In the genomic region with DNA sequence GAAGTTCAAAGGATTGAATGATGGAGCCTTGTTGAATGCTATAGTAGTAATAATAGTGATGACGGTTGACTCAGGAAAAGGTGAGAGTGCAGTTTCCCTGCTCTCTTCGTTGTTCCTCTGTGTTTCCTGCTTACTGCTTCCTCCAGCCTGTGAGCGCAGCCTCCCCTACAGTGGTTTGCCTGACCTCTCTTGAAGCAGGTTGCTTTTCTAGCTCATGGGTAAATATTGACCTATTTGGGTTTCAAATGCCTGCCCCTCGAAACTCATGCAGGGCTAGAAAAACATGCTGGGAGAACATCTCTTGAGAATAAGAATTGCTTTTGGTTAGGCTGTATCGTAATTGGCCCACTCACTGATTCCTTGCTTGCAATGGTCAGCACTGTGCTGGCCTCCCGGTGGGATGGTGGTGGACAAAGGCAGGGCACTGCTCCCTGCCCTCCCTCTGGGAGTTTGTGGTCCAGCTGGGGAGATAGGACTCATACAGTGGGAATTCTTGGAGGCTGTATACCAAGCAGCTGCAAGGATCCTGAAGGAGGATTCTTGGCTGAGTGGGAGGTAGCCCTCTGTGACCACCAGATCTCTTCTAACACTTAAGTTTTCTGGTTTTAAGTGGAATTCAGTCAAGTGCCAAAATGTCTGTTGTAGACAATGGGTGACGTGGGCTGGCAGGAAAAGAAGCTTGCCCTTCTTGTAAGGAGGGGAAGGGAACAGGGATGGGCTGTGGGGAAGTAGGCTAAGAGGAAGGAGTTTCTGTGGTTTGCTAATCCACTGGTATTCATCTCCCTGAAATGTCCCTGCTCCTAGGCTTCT, we compare ENCODE assay signal across 1 cellular context.
TF ChIP-seq lines count a peak whose summit lies in the region.

No MANE protein-coding gene starts in this region.

TF ChIP-seq in HepG2, 621 proteins besides CTCF, POLR2A, EP300 and RAD21 (continued from another document):
- TF ChIP-seq ZNF121 (CRISPR knock-in tag; IDR thresholded peaks at IDR 0.05), result no peak
- peak; percentile 84; the same call in 1 of the 2 replicates for TF ChIP-seq FOXO1 (CRISPR knock-in tag; IDR thresholded peaks at IDR 0.05)
- TF ChIP-seq ZNF761 (CRISPR knock-in tag; conservative IDR thresholded peaks at IDR 0.05), result no peak
- TF ChIP-seq, protein P1, sequence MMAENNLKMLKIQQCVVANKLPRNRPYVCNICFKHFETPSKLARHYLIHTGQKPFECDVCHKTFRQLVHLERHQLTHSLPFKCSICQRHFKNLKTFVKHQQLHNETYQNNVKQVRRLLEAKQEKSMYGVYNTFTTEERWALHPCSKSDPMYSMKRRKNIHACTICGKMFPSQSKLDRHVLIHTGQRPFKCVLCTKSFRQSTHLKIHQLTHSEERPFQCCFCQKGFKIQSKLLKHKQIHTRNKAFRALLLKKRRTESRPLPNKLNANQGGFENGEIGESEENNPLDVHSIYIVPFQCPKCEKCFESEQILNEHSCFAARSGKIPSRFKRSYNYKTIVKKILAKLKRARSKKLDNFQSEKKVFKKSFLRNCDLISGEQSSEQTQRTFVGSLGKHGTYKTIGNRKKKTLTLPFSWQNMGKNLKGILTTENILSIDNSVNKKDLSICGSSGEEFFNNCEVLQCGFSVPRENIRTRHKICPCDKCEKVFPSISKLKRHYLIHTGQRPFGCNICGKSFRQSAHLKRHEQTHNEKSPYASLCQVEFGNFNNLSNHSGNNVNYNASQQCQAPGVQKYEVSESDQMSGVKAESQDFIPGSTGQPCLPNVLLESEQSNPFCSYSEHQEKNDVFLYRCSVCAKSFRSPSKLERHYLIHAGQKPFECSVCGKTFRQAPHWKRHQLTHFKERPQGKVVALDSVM (CRISPR knock-in tag; IDR thresholded peaks at IDR 0.05), result no peak; the same call in 1 of the 2 replicates
- no peak for TF ChIP-seq NFIB (CRISPR knock-in tag; IDR thresholded peaks at IDR 0.05; ENCODE audit: borderline replicate concordance)
- no peak for TF ChIP-seq ZEB1 (IDR thresholded peaks at IDR 0.05; ENCODE audit: insufficient replicate concordance, low read depth)
- TF ChIP-seq ZNF564 (CRISPR knock-in tag; IDR thresholded peaks at IDR 0.05), result no peak
- no peak for TF ChIP-seq ZZZ3 (CRISPR knock-in tag; IDR thresholded peaks at IDR 0.05; ENCODE audit: borderline replicate concordance)
- no peak for TF ChIP-seq ZNF883 (CRISPR knock-in tag; IDR thresholded peaks at IDR 0.05; ENCODE audit: not compliant biosample characterization)
- TF ChIP-seq ISL2 (CRISPR knock-in tag; IDR thresholded peaks at IDR 0.05), result no peak
- TF ChIP-seq, protein P2, sequence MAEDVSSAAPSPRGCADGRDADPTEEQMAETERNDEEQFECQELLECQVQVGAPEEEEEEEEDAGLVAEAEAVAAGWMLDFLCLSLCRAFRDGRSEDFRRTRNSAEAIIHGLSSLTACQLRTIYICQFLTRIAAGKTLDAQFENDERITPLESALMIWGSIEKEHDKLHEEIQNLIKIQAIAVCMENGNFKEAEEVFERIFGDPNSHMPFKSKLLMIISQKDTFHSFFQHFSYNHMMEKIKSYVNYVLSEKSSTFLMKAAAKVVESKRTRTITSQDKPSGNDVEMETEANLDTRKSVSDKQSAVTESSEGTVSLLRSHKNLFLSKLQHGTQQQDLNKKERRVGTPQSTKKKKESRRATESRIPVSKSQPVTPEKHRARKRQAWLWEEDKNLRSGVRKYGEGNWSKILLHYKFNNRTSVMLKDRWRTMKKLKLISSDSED (CRISPR knock-in tag; IDR thresholded peaks at IDR 0.05), result no peak
- TF ChIP-seq RXRA (CRISPR knock-in tag; IDR thresholded peaks at IDR 0.05), result no peak
- peak; percentile 83 for TF ChIP-seq ZNF350 (CRISPR knock-in tag; IDR thresholded peaks at IDR 0.05; ENCODE audit: borderline replicate concordance, low read depth)
- TF ChIP-seq TOPORS (CRISPR knock-in tag; IDR thresholded peaks at IDR 0.05), result no peak
- TF ChIP-seq STAT5B (CRISPR knock-in tag; IDR thresholded peaks at IDR 0.05), result no peak
- no peak for TF ChIP-seq BRCA1 (CRISPR knock-in tag; IDR thresholded peaks at IDR 0.05)
- peak; percentile 47; the same call in 1 of the 2 replicates for TF ChIP-seq HNF4A (CRISPR knock-in tag; IDR thresholded peaks at IDR 0.05)
- TF ChIP-seq, protein P3, sequence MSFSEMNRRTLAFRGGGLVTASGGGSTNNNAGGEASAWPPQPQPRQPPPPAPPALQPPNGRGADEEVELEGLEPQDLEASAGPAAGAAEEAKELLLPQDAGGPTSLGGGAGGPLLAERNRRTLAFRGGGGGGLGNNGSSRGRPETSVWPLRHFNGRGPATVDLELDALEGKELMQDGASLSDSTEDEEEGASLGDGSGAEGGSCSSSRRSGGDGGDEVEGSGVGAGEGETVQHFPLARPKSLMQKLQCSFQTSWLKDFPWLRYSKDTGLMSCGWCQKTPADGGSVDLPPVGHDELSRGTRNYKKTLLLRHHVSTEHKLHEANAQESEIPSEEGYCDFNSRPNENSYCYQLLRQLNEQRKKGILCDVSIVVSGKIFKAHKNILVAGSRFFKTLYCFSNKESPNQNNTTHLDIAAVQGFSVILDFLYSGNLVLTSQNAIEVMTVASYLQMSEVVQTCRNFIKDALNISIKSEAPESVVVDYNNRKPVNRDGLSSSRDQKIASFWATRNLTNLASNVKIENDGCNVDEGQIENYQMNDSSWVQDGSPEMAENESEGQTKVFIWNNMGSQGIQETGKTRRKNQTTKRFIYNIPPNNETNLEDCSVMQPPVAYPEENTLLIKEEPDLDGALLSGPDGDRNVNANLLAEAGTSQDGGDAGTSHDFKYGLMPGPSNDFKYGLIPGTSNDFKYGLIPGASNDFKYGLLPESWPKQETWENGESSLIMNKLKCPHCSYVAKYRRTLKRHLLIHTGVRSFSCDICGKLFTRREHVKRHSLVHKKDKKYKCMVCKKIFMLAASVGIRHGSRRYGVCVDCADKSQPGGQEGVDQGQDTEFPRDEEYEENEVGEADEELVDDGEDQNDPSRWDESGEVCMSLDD (CRISPR knock-in tag; IDR thresholded peaks at IDR 0.05; ENCODE audit: borderline replicate concordance), result no peak
- TF ChIP-seq, protein P4, sequence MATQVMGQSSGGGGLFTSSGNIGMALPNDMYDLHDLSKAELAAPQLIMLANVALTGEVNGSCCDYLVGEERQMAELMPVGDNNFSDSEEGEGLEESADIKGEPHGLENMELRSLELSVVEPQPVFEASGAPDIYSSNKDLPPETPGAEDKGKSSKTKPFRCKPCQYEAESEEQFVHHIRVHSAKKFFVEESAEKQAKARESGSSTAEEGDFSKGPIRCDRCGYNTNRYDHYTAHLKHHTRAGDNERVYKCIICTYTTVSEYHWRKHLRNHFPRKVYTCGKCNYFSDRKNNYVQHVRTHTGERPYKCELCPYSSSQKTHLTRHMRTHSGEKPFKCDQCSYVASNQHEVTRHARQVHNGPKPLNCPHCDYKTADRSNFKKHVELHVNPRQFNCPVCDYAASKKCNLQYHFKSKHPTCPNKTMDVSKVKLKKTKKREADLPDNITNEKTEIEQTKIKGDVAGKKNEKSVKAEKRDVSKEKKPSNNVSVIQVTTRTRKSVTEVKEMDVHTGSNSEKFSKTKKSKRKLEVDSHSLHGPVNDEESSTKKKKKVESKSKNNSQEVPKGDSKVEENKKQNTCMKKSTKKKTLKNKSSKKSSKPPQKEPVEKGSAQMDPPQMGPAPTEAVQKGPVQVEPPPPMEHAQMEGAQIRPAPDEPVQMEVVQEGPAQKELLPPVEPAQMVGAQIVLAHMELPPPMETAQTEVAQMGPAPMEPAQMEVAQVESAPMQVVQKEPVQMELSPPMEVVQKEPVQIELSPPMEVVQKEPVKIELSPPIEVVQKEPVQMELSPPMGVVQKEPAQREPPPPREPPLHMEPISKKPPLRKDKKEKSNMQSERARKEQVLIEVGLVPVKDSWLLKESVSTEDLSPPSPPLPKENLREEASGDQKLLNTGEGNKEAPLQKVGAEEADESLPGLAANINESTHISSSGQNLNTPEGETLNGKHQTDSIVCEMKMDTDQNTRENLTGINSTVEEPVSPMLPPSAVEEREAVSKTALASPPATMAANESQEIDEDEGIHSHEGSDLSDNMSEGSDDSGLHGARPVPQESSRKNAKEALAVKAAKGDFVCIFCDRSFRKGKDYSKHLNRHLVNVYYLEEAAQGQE (IDR thresholded peaks at IDR 0.05; ENCODE audit: borderline replicate concordance in 1 of 2, low read depth in 1 of 2, low read length in 2 of 2), result peak in 1 of 2 experiments; percentile 20; a peak in 1 of 4 replicates
- TF ChIP-seq NFIC (IDR thresholded peaks at IDR 0.05; ENCODE audit: low read length), result peak; percentile 35; the same call in 1 of the 2 replicates
- TF ChIP-seq, protein P5, sequence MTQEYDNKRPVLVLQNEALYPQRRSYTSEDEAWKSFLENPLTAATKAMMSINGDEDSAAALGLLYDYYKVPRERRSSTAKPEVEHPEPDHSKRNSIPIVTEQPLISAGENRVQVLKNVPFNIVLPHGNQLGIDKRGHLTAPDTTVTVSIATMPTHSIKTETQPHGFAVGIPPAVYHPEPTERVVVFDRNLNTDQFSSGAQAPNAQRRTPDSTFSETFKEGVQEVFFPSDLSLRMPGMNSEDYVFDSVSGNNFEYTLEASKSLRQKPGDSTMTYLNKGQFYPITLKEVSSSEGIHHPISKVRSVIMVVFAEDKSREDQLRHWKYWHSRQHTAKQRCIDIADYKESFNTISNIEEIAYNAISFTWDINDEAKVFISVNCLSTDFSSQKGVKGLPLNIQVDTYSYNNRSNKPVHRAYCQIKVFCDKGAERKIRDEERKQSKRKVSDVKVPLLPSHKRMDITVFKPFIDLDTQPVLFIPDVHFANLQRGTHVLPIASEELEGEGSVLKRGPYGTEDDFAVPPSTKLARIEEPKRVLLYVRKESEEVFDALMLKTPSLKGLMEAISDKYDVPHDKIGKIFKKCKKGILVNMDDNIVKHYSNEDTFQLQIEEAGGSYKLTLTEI (CRISPR knock-in tag; conservative IDR thresholded peaks at IDR 0.05), result no peak
- TF ChIP-seq SMAD3 (CRISPR knock-in tag; IDR thresholded peaks at IDR 0.05), result 0 out of 2 replicates have a peak, but pooled peaks have one; percentile 57
- no peak for TF ChIP-seq NFRKB (IDR thresholded peaks at IDR 0.05)
- TF ChIP-seq, protein P6, sequence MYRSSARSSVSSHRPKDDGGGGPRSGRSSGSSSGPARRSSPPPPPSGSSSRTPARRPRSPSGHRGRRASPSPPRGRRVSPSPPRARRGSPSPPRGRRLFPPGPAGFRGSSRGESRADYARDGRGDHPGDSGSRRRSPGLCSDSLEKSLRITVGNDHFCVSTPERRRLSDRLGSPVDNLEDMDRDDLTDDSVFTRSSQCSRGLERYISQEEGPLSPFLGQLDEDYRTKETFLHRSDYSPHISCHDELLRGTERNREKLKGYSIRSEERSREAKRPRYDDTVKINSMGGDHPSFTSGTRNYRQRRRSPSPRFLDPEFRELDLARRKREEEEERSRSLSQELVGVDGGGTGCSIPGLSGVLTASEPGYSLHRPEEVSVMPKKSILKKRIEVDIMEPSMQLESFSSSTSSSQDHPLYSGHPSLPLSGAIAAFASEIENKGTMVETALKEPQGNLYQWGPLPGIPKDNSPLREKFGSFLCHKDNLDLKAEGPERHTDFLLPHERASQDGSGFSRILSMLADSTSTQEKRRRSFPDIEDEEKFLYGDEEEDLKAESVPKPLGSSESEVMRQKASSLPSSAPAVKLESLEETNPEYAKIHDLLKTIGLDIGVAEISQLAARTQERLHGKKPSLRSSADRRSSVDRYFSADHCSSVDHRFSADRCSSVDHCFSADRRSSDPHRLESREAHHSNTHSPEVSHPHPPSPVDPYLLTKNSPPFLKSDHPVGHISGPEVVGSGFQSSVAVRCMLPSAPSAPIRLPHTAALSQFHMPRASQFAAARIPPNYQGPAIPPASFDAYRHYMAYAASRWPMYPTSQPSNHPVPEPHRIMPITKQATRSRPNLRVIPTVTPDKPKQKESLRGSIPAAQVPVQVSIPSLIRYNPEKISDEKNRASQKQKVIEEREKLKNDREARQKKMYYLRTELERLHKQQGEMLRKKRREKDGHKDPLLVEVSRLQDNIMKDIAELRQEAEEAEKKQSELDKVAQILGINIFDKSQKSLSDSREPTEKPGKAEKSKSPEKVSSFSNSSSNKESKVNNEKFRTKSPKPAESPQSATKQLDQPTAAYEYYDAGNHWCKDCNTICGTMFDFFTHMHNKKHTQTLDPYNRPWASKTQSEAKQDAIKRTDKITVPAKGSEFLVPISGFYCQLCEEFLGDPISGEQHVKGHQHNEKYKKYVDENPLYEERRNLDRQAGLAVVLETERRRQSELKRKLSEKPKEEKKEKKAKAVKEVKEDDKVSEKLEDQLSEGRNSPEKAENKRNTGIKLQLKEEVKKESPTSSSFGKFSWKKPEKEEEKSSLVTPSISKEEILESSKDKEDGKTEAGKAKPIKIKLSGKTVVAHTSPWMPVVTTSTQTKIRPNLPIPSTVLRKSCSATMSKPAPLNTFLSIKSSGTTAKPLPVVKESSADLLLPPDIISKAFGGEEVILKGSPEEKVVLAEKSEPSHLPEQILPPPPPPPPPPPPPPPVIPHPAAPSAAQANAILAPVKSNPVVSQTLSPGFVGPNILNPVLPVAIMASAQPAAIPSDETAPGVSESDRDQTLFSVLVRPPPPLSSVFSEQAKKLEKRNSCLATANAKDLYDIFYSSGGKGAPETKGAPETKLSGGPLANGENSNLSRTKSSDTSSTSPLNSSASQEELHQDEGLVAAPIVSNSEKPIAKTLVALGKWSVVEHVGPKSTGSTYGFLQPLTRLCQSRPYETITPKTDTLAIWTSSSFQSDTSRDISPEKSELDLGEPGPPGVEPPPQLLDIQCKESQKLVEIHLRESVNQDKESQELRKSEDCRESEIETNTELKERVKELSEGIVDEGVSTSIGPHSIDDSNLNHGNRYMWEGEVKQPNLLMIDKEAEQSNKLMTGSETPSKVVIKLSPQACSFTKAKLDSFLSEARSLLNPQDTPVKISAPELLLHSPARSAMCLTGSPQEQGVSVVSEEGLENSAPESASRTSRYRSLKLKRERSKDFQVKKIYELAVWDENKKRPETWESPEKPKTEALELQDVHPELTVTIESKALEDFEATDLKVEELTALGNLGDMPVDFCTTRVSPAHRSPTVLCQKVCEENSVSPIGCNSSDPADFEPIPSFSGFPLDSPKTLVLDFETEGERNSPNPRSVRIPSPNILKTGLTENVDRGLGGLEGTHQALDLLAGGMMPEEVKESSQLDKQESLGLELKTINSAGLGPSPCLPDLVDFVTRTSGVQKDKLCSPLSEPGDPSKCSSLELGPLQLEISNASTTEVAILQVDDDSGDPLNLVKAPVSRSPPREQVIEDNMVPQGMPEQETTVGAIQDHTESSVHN (CRISPR knock-in tag; IDR thresholded peaks at IDR 0.05), result no peak
- no peak for TF ChIP-seq MLLT10 (CRISPR knock-in tag; IDR thresholded peaks at IDR 0.05)
- TF ChIP-seq CBX1 (IDR thresholded peaks at IDR 0.05; ENCODE audit: low read depth), result no peak
- no peak for TF ChIP-seq ZNF678 (CRISPR knock-in tag; IDR thresholded peaks at IDR 0.05)
- 0 out of 2 replicates have a peak, but pooled peaks have one; percentile 63 for TF ChIP-seq MAFG (CRISPR knock-in tag; IDR thresholded peaks at IDR 0.05)
- no peak for TF ChIP-seq KLF13 (CRISPR knock-in tag; IDR thresholded peaks at IDR 0.05)
- TF ChIP-seq SKI (IDR thresholded peaks at IDR 0.05; ENCODE audit: partially characterized antibody), result peak; percentile 10
- no peak for TF ChIP-seq ZNF138 (CRISPR knock-in tag; IDR thresholded peaks at IDR 0.05; ENCODE audit: low read depth)
- peak; percentile 33 for TF ChIP-seq ZFX (CRISPR knock-in tag; IDR thresholded peaks at IDR 0.05; ENCODE audit: low read depth)
